13 cellular contexts compared by ENCODE assay signal in the genomic region with DNA sequence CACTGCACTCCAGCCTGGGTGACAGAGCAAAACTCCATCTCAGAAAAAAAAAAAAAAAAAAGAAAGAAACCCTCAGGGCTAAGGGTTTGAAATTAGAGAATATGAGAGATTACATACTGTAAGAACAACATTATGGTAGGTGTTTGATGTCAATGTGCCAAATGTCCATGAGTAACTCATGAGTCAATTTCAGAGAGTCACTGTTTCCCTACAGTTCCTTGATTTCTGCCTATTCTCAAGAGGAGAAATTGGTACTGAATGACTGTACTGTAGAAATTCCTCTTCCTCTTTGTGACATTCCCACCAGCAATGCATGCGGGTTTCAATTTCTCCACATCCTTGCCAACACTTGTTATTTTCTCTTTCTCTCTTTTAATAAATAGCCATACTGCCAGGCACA. TPM values are rescaled to one million over a fixed set of nuclear protein-coding genes. Genes with fewer than 3 reads are reported as not detected.
DNase-seq lines count a peak whose midpoint lies in the region; ATAC-seq and TF ChIP-seq lines count a peak whose summit lies in the region.
"Had no signal": no experiment of that assay in that cellular context is flagged by ENCODE, and none has a peak within 500 bp of the region (broad histone marks: within the 10 kb centered on the region; RNA-seq: fewer than 3 reads in every experiment).

No MANE protein-coding gene starts in this region.

- H3K27ac ChIP-seq in mammary epithelial cell (ENCODE audit: insufficient read depth, low read depth, low read length) (peak overlapping the region; percentile 40), ascending aorta (no peak overlapping the region)

- in situ Hi-C loops in mammary epithelial cell (cut with MboI; ENCODE audit: low sequenced_read_pairs in 2 of 2) = no loop called here

- H3K9ac ChIP-seq in mammary epithelial cell (ENCODE audit: insufficient read depth, low read length) = no peak overlapping the region

- H3K4me2 ChIP-seq in mammary epithelial cell (ENCODE audit: insufficient read depth, low read depth, low read length) = no peak overlapping the region

- dilution Hi-C loops in mammary epithelial cell (cut with HindIII; ENCODE audit: low sequenced_read_pairs) = no loop called here

- H3K4me1 ChIP-seq in mammary epithelial cell (ENCODE audit: insufficient read depth, low read length) (peaks cover 7% of the 10 kb centered on the region), ascending aorta (no peaks in the 10 kb centered on the region)

- no peaks in the 10 kb centered on the region for H3K9me3 ChIP-seq in mammary epithelial cell (replicated peaks; ENCODE audit: insufficient read depth, low read length)
- H3K9me3 ChIP-seq in ascending aorta = no peaks in the 10 kb centered on the region

- H3K79me2 ChIP-seq in mammary epithelial cell (ENCODE audit: insufficient read depth, low read length) = no peaks in the 10 kb centered on the region

- H2AFZ ChIP-seq in mammary epithelial cell (ENCODE audit: low read depth, low read length) = no peak overlapping the region

- no TSS peak for BruUV-seq in mammary epithelial cell (replicated peaks; lab: Mats Ljungman, UMichigan)

- ATAC-seq in GM21529 (IDR thresholded peaks at IDR 0.05; ENCODE audit: unreplicated experiment) = no peak
- ATAC-seq in HG03159 (IDR thresholded peaks at IDR 0.05; ENCODE audit: unreplicated experiment) = no peak
- ATAC-seq: activated T-cell treated with anti-CD3 and anti-CD28 coated beads, Interleukin-2, amount 50 U/mL, for 72 hours had no signal

- intact Hi-C loops in mammary epithelial cell (cut with micrococcal nuclease) = no loop called here
- intact Hi-C loops in ascending aorta (cut with DNase I) = no loop called here

- CTCF ChIA-PET in mammary epithelial cell (lab: Charles Lee; ENCODE audit: low non-redundant PET) = no interaction called here

- H4K20me1 ChIP-seq in mammary epithelial cell (ENCODE audit: insufficient read depth, low read length) = no peaks in the 10 kb centered on the region

- H3K27me3 ChIP-seq in mammary epithelial cell (ENCODE audit: insufficient read depth, low read length) = no peaks in the 10 kb centered on the region
- no peaks in the 10 kb centered on the region for H3K27me3 ChIP-seq in kidney epithelial cell (ENCODE audit: control insufficient read depth, insufficient read depth, low read length)
- no peaks in the 10 kb centered on the region for H3K27me3 ChIP-seq in ascending aorta

- peak; percentile 26 for DNase-seq in COLO829 (ENCODE audit: low spot score)
- peak; percentile 79 for DNase-seq in NCI-H226
- DNase-seq in mammary epithelial cell = peak; percentile 97
- peak; percentile 71 for DNase-seq in kidney epithelial cell (ENCODE audit: low read depth)
- DNase-seq in ascending aorta (ENCODE audit: low spot score in 2 of 2) = no peak
- DNase-seq in activated CD4-positive, CD25-positive, alpha-beta regulatory T cell (lab: John Stamatoyannopoulos, UW) = no peak
- DNase-seq: activated T-cell treated with anti-CD3 and anti-CD28 coated beads, Interleukin-2, amount 50 U/mL, for 72 hours; cerebellar nuclear complex; COR-L47; NCI-H2029 treated with DMSO at 0.1 percent for 48 hours; retina had no signal

- 0% methylated on average over 1 of the region's 1 CpG for WGBS in mammary epithelial cell (ENCODE audit: low coverage, missing lambda C conversion rate)

- H3K4me3 ChIP-seq in mammary epithelial cell (replicated peaks in 1 of 3; ENCODE audit: insufficient read depth in 1 of 3, low read depth in 2 of 3, low read length in 3 of 3) = no peak overlapping the region
- H3K4me3 ChIP-seq in kidney epithelial cell (ENCODE audit: low read depth, low read length) = no peak overlapping the region
- H3K4me3 ChIP-seq in ascending aorta = no peak overlapping the region

- H3K36me3 ChIP-seq in mammary epithelial cell (ENCODE audit: insufficient read depth, low read length) (no peaks in the 10 kb centered on the region), kidney epithelial cell (ENCODE audit: control insufficient read depth, insufficient read depth, low read length) (no peaks in the 10 kb centered on the region), ascending aorta (no peaks in the 10 kb centered on the region)

- no peak for TF ChIP-seq CTCF in mammary epithelial cell (conservative IDR thresholded peaks at IDR 0.05 in 1 of 2, IDR thresholded peaks at IDR 0.05 in 1 of 2; ENCODE audit: extremely low read depth in 1 of 2, insufficient read depth in 1 of 2, low read depth in 1 of 2, low read length in 2 of 2)
- no peak for TF ChIP-seq CTCF in kidney epithelial cell (IDR thresholded peaks at IDR 0.05; ENCODE audit: insufficient read depth, low read length, poor library complexity, severe bottlenecking)
- no peak for TF ChIP-seq CTCF in ascending aorta (IDR thresholded peaks at IDR 0.05)

RNA-seq across cellular contexts. Expression of a gene that starts 35.2 kb away (rescaled TPM):
- 10 to 100 TPM; 35.3 to 52.0 TPM for total RNA-seq in mammary epithelial cell
- 26.6 TPM for polyA plus RNA-seq in mammary epithelial cell
- 41.7 TPM for polyA minus RNA-seq in mammary epithelial cell
- 27.6 and 28.6 TPM in 2 replicates for total RNA-seq in kidney epithelial cell
- not detected for total RNA-seq in ascending aorta

RNA-seq across cellular contexts. Expression of a gene that starts 42.5 kb away (rescaled TPM):
- 10 to 100 TPM; 12.0 to 21.6 TPM for total RNA-seq in mammary epithelial cell
- 4.6 TPM for polyA plus RNA-seq in mammary epithelial cell
- polyA minus RNA-seq in mammary epithelial cell = 17.5 TPM
- 104 TPM in 2 replicates for total RNA-seq in kidney epithelial cell
- 0.53 TPM for total RNA-seq in ascending aorta

Comparison
In these comparisons a context has a peak if more than half of its experiments do, and no peak if none do; other contexts are left out.
1. DNase-seq: peak in COLO829 (single experiment), NCI-H226 (single experiment), mammary epithelial cell (single experiment) and kidney epithelial cell (single experiment); none in ascending aorta (0 of 2) and activated CD4-positive, CD25-positive, alpha-beta regulatory T cell (0 of 4).
2. RNA of a gene that starts 35.2 kb away (total RNA-seq): 35.3 to 52.0 TPM in mammary epithelial cell and 27.6 to 28.6 TPM in kidney epithelial cell; not detected in ascending aorta (single experiment); every median in the first group is over 10 times any median in the second.